8 cellular contexts compared by ENCODE assay signal in the genomic region with DNA sequence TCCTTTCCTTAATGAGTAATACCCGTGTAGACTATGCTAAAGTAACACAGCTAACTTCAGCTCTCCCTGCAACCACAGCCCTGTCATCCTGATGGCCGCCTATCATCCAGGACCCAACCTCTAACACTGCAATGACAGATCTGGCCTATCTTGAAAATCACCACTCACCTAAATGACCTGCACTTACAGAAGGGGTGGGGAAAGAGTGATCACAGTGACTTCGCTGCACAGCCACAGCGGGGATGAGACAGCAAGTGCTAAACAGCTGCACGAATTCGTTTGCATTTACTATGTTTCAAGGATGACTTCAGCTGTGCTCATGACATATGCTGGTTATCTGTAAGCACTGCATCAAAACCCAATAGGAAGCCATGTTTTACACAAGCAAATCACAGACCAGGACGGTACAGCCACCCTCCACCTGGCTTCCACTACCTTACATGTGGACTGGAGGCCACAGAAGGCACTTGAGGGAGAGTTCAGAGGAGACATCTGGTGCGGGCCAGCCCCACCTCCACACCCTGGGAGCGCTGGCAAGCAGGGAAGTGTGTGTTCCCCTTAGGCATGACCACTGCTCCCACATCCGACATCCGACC.
DNase-seq lines count a peak whose midpoint lies in the region; ATAC-seq and TF ChIP-seq lines count a peak whose summit lies in the region.

No MANE protein-coding gene starts in this region.

- WGBS in esophagus squamous epithelium, 2 donors, result 58 to 86% methylated on average over 11 of the region's 11 CpGs

- peak; percentile 58 for ATAC-seq in stimulated activated naive CD8-positive, alpha-beta T cell treated with anti-CD3 and anti-CD28 coated beads, Interleukin-15, amount 100 ng/mL, for 72 hours
- ATAC-seq in HG03139 (IDR thresholded peaks at IDR 0.05; ENCODE audit: unreplicated experiment), result no peak

- peak overlapping the region; percentile 11 to 17 for H3K4me3 Mint-ChIP-seq in stimulated activated naive CD8-positive, alpha-beta T cell treated with anti-CD3 and anti-CD28 coated beads, Interleukin-15, amount 100 ng/mL, for 72 hours

- H3K9me3 Mint-ChIP-seq in stimulated activated naive CD8-positive, alpha-beta T cell treated with anti-CD3 and anti-CD28 coated beads, Interleukin-15, amount 100 ng/mL, for 72 hours, result no peaks in the 10 kb centered on the region

- TF ChIP-seq CTCF in esophagus squamous epithelium (IDR thresholded peaks at IDR 0.05), result no peak

- H3K9me3 ChIP-seq in esophagus squamous epithelium, result no peaks in the 10 kb centered on the region

- H3K27me3 ChIP-seq in esophagus squamous epithelium, result no peaks in the 10 kb centered on the region

- H3K4me1 ChIP-seq in esophagus squamous epithelium, result peaks cover 56 to 99% (median 71%) of the 10 kb centered on the region in 3 donors

- DNase-seq in stimulated activated naive CD4-positive, alpha-beta T cell treated with Interleukin-2 at 50 U/mL for 16 hours (lab: John Stamatoyannopoulos, UW), result peak; percentile 50
- no peak for DNase-seq in stimulated activated naive CD4-positive, alpha-beta T cell (lab: John Stamatoyannopoulos, UW)
- DNase-seq in NCI-H82 treated with DMSO at 0.1 percent for 48 hours (lab: John Stamatoyannopoulos, UW; ENCODE audit: unreplicated experiment) (peak; percentile 42), esophagus squamous epithelium (lab: John Stamatoyannopoulos, UW) (no peak), NCI-H345 treated with DMSO at 0.1 percent for 48 hours (lab: John Stamatoyannopoulos, UW; ENCODE audit: unreplicated experiment) (no peak), DMS79 treated with DMSO at 0.1 percent for 48 hours (lab: John Stamatoyannopoulos, UW) (no peak)
- peak in 1 of 2 donors; percentile 63 for DNase-seq in stimulated activated naive CD8-positive, alpha-beta T cell treated with anti-CD3 and anti-CD28 coated beads, Interleukin-15, amount 100 ng/mL, for 72 hours

- peak overlapping the region; percentile 35 to 89 (median 76) for H3K27ac ChIP-seq in esophagus squamous epithelium

- peaks cover 93% of the 10 kb centered on the region for H3K4me1 Mint-ChIP-seq in stimulated activated naive CD8-positive, alpha-beta T cell treated with anti-CD3 and anti-CD28 coated beads, Interleukin-15, amount 100 ng/mL, for 72 hours

- TF ChIP-seq POLR2A in esophagus squamous epithelium (IDR thresholded peaks at IDR 0.05), result no peak

- H3K4me3 ChIP-seq in esophagus squamous epithelium, result no peak overlapping the region

- intact Hi-C loops in esophagus squamous epithelium (cut with DNase I), result no loop called here

- peaks cover 0 to 17% (median 5%) of the 10 kb centered on the region in 3 donors for H3K36me3 ChIP-seq in esophagus squamous epithelium

- no peaks in the 10 kb centered on the region for H3K27me3 Mint-ChIP-seq in stimulated activated naive CD8-positive, alpha-beta T cell treated with anti-CD3 and anti-CD28 coated beads, Interleukin-15, amount 100 ng/mL, for 72 hours

- H3K27ac Mint-ChIP-seq in stimulated activated naive CD8-positive, alpha-beta T cell treated with anti-CD3 and anti-CD28 coated beads, Interleukin-15, amount 100 ng/mL, for 72 hours, result peak overlapping the region; percentile 80 to 86

Comparison
In these comparisons a context has a peak if more than half of its experiments do, and no peak if none do; other contexts are left out.
1. DNase-seq: peak in stimulated activated naive CD4-positive, alpha-beta T cell treated with Interleukin-2 at 50 U/mL for 16 hours (single experiment) and NCI-H82 treated with DMSO at 0.1 percent for 48 hours (single experiment); none in stimulated activated naive CD4-positive, alpha-beta T cell (0 of 6), esophagus squamous epithelium (single experiment), NCI-H345 treated with DMSO at 0.1 percent for 48 hours (single experiment) and DMS79 treated with DMSO at 0.1 percent for 48 hours (single experiment).